ENCODE assay signal across 25 cellular contexts in the genomic region with DNA sequence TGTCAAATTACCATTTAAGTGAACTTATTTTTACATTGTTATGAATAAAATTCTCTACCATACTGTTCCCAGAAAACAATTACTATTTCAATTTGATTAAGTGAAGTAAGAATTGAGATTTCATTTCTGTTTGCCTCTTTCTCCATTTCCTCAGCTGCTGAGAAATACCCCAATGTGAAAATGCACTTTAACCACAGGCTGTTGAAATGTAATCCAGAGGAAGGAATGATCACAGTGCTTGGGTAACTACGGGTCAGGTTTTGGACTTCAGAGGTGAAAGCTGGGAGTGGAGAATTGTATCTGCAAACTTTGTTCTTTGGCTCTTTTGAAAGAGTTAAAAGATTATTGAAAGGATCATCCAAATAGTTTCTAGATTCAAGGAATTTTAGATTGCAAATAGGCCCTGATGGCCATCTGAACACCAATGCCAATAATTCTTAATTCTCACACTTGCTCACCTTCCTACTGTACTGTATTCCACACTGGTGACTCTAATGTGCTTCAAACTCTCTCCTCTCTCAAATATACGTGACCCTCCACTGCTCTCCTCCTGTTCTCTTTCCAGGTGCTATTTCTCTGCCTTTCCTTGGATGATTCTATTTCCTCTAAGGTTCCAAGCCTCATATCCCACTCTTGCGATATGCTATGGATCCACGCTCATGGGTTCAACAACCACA. TPM values are rescaled to one million over a fixed set of nuclear protein-coding genes. Genes with fewer than 3 reads are reported as not detected.
DNase-seq lines count a peak whose midpoint lies in the region; ATAC-seq and TF ChIP-seq lines count a peak whose summit lies in the region.
"Had no signal": no experiment of that assay in that cellular context is flagged by ENCODE, and none has a peak within 500 bp of the region (broad histone marks: within the 10 kb centered on the region; RNA-seq: fewer than 3 reads in every experiment).

No MANE protein-coding gene starts in this region.

- peak overlapping the region; percentile 20 for H3K27ac Mint-ChIP-seq in dendritic cell treated with granulocyte-macrophage colony-stimulating factor and Interleukin-4, amounts not matched to agents 40 ng/mL and 50 ng/mL, for 4 days
- H3K27ac Mint-ChIP-seq in nephron, result peak overlapping the region in 2 of 3 experiments; percentile 31 to 43
- H3K27ac Mint-ChIP-seq in CD8-positive, alpha-beta T cell, result no peak overlapping the region
- no peak overlapping the region for H3K27ac Mint-ChIP-seq in activated T-cell treated with anti-CD3 and anti-CD28 coated beads, Interleukin-2, amount 50 U/mL, for 72 hours
- H3K27ac Mint-ChIP-seq: activated CD4-positive, alpha-beta T cell treated with anti-CD3 and anti-CD28 coated beads, Interleukin-2, amount 10 ng/mL, durations not matched to agents 7 days and 5 days; activated naive CD8-positive, alpha-beta T cell treated with anti-CD3 and anti-CD28 coated beads, Interleukin-2, amount 50 U/mL, for 24 hours; CD8-positive, alpha-beta memory T cell; T-cell had no signal

- no peak overlapping the region for H3K4me3 ChIP-seq in CD8-positive, alpha-beta T cell (ENCODE audit: low read depth, low read length)
- H3K4me3 ChIP-seq: breast epithelium, heart right ventricle, lung, right atrium auricular region, uterus had no signal

- no peaks in the 10 kb centered on the region for H3K27me3 Mint-ChIP-seq in dendritic cell treated with granulocyte-macrophage colony-stimulating factor and Interleukin-4, amounts not matched to agents 40 ng/mL and 50 ng/mL, for 4 days
- no peaks in the 10 kb centered on the region for H3K27me3 Mint-ChIP-seq in nephron (ENCODE audit: low read depth)
- peaks cover 2% of the 10 kb centered on the region for H3K27me3 Mint-ChIP-seq in CD8-positive, alpha-beta T cell (ENCODE audit: low read depth)
- H3K27me3 Mint-ChIP-seq in activated T-cell treated with anti-CD3 and anti-CD28 coated beads, Interleukin-2, amount 50 U/mL, for 72 hours (ENCODE audit: low read depth), result no peaks in the 10 kb centered on the region
- H3K27me3 Mint-ChIP-seq: activated naive CD8-positive, alpha-beta T cell treated with anti-CD3 and anti-CD28 coated beads, Interleukin-2, amount 50 U/mL, for 24 hours; T-cell had no signal

- H3K36me3 Mint-ChIP-seq in dendritic cell treated with granulocyte-macrophage colony-stimulating factor and Interleukin-4, amounts not matched to agents 40 ng/mL and 50 ng/mL, for 4 days (ENCODE audit: low read depth), result peaks cover 71% of the 10 kb centered on the region
- H3K36me3 Mint-ChIP-seq in nephron (ENCODE audit: low read depth), result no peaks in the 10 kb centered on the region
- H3K36me3 Mint-ChIP-seq in CD8-positive, alpha-beta T cell, result no peaks in the 10 kb centered on the region
- H3K36me3 Mint-ChIP-seq in activated T-cell treated with anti-CD3 and anti-CD28 coated beads, Interleukin-2, amount 50 U/mL, for 72 hours (ENCODE audit: insufficient read depth in 2 of 2), result no peaks in the 10 kb centered on the region
- H3K36me3 Mint-ChIP-seq: CD8-positive, alpha-beta memory T cell; T-cell had no signal

- DNase-seq in GF-D8 (lab: John Stamatoyannopoulos, UW), result peak; percentile 3
- DNase-seq in NOMO-1 treated with DMSO at 0.1 percent for 48 hours (lab: John Stamatoyannopoulos, UW; ENCODE audit: unreplicated experiment), result peak; percentile 65
- no peak for DNase-seq in activated CD4-positive, CD25-positive, alpha-beta regulatory T cell treated with anti-CD3 and anti-CD28 coated beads, Interleukin-2, amount 50 U/mL, for 72 hours
- no peak for DNase-seq in CD8-positive, alpha-beta T cell
- no peak for DNase-seq in activated T-cell treated with anti-CD3 and anti-CD28 coated beads, Interleukin-2, amount 50 U/mL, for 72 hours
- no peak for DNase-seq in DMS153 (lab: John Stamatoyannopoulos, UW)
- DNase-seq: activated CD4-positive, alpha-beta T cell treated with anti-CD3 and anti-CD28 coated beads, Interleukin-2, amount 10 ng/mL, durations not matched to agents 7 days and 5 days; activated naive CD8-positive, alpha-beta T cell treated with anti-CD3 and anti-CD28 coated beads, Interleukin-2, amount 50 U/mL, for 24 hours; CD8-positive, alpha-beta memory T cell; DMS79 treated with DMSO at 0.1 percent for 48 hours; heart right ventricle; KG1; NCI-H1105 treated with DMSO at 0.1 percent for 48 hours; NCI-H2107; NCI-H524 treated with DMSO at 0.1 percent for 48 hours; substantia nigra; T-cell; uterus had no signal

- no peaks in the 10 kb centered on the region for H3K9me3 Mint-ChIP-seq in dendritic cell treated with granulocyte-macrophage colony-stimulating factor and Interleukin-4, amounts not matched to agents 40 ng/mL and 50 ng/mL, for 4 days
- no peaks in the 10 kb centered on the region for H3K9me3 Mint-ChIP-seq in nephron
- H3K9me3 Mint-ChIP-seq in CD8-positive, alpha-beta T cell, result no peaks in the 10 kb centered on the region
- no peaks in the 10 kb centered on the region for H3K9me3 Mint-ChIP-seq in activated T-cell treated with anti-CD3 and anti-CD28 coated beads, Interleukin-2, amount 50 U/mL, for 72 hours
- H3K9me3 Mint-ChIP-seq: activated CD4-positive, alpha-beta T cell treated with anti-CD3 and anti-CD28 coated beads, Interleukin-2, amount 10 ng/mL, durations not matched to agents 7 days and 5 days; activated naive CD8-positive, alpha-beta T cell treated with anti-CD3 and anti-CD28 coated beads, Interleukin-2, amount 50 U/mL, for 24 hours; CD8-positive, alpha-beta memory T cell; T-cell had no signal

- no peak overlapping the region for H3K27ac ChIP-seq in CD8-positive, alpha-beta T cell (ENCODE audit: low read depth, low read length)
- H3K27ac ChIP-seq: breast epithelium, heart right ventricle, right atrium auricular region, uterus had no signal

- H3K4me3 Mint-ChIP-seq in dendritic cell treated with granulocyte-macrophage colony-stimulating factor and Interleukin-4, amounts not matched to agents 40 ng/mL and 50 ng/mL, for 4 days, result no peak overlapping the region
- H3K4me3 Mint-ChIP-seq in nephron, result no peak overlapping the region
- H3K4me3 Mint-ChIP-seq in CD8-positive, alpha-beta T cell, result no peak overlapping the region
- H3K4me3 Mint-ChIP-seq in activated T-cell treated with anti-CD3 and anti-CD28 coated beads, Interleukin-2, amount 50 U/mL, for 72 hours, result no peak overlapping the region
- H3K4me3 Mint-ChIP-seq: activated CD4-positive, alpha-beta T cell treated with anti-CD3 and anti-CD28 coated beads, Interleukin-2, amount 10 ng/mL, durations not matched to agents 7 days and 5 days; activated naive CD8-positive, alpha-beta T cell treated with anti-CD3 and anti-CD28 coated beads, Interleukin-2, amount 50 U/mL, for 24 hours; CD8-positive, alpha-beta memory T cell; T-cell had no signal

- no peak for TF ChIP-seq CTCF in nephron (IDR thresholded peaks at IDR 0.05; ENCODE audit: unreplicated experiment in 3 of 3)
- no peak for TF ChIP-seq CTCF in CD8-positive, alpha-beta T cell (IDR thresholded peaks at IDR 0.05)

- no peaks in the 10 kb centered on the region for H3K36me3 ChIP-seq in CD8-positive, alpha-beta T cell (ENCODE audit: insufficient read depth, low read length)
- H3K36me3 ChIP-seq: breast epithelium, heart right ventricle, right atrium auricular region, uterus had no signal

- ATAC-seq in CD8-positive, alpha-beta T cell, result no peak
- ATAC-seq in activated T-cell treated with anti-CD3 and anti-CD28 coated beads, Interleukin-2, amount 50 U/mL, for 72 hours (replicated peaks in 1 of 2), result no peak
- ATAC-seq: activated naive CD8-positive, alpha-beta T cell treated with anti-CD3 and anti-CD28 coated beads, Interleukin-2, amount 50 U/mL, for 24 hours; heart right ventricle; T-cell had no signal

- POLR2A ChIA-PET in CD8-positive, alpha-beta T cell (lab: Charles Lee), result no interaction called here

- CTCF ChIA-PET in CD8-positive, alpha-beta T cell (lab: Charles Lee), result no interaction called here

- no peaks in the 10 kb centered on the region for H3K27me3 ChIP-seq in CD8-positive, alpha-beta T cell (ENCODE audit: insufficient read depth, low read length)
- H3K27me3 ChIP-seq: breast epithelium, right atrium auricular region, uterus had no signal

- H3K4me1 ChIP-seq in CD8-positive, alpha-beta T cell (ENCODE audit: insufficient read depth, low read length), result no peaks in the 10 kb centered on the region
- H3K4me1 ChIP-seq: breast epithelium, right atrium auricular region, uterus had no signal

- H3K4me1 Mint-ChIP-seq in dendritic cell treated with granulocyte-macrophage colony-stimulating factor and Interleukin-4, amounts not matched to agents 40 ng/mL and 50 ng/mL, for 4 days (ENCODE audit: low read depth), result peaks cover 43% of the 10 kb centered on the region
- H3K4me1 Mint-ChIP-seq in nephron, result peaks cover 16% of the 10 kb centered on the region
- no peaks in the 10 kb centered on the region for H3K4me1 Mint-ChIP-seq in CD8-positive, alpha-beta T cell (ENCODE audit: low read depth)
- peaks cover 7% of the 10 kb centered on the region for H3K4me1 Mint-ChIP-seq in activated T-cell treated with anti-CD3 and anti-CD28 coated beads, Interleukin-2, amount 50 U/mL, for 72 hours (ENCODE audit: low read depth)
- H3K4me1 Mint-ChIP-seq: activated CD4-positive, alpha-beta T cell treated with anti-CD3 and anti-CD28 coated beads, Interleukin-2, amount 10 ng/mL, durations not matched to agents 7 days and 5 days; activated naive CD8-positive, alpha-beta T cell treated with anti-CD3 and anti-CD28 coated beads, Interleukin-2, amount 50 U/mL, for 24 hours; CD8-positive, alpha-beta memory T cell; T-cell had no signal

- intact Hi-C loops in dendritic cell treated with granulocyte-macrophage colony-stimulating factor and Interleukin-4, amounts not matched to agents 40 ng/mL and 50 ng/mL, for 4 days (cut with micrococcal nuclease), result no loop called here
- intact Hi-C loops in CD8-positive, alpha-beta T cell (cut with DNase I, micrococcal nuclease), result no loop called here

- no peaks in the 10 kb centered on the region for H3K9me3 ChIP-seq in CD8-positive, alpha-beta T cell (ENCODE audit: low read length)
- H3K9me3 ChIP-seq: breast epithelium, heart right ventricle, right atrium auricular region, uterus had no signal

RNA-seq across cellular contexts. Expression of gene KMO, which starts 28.5 kb away (rescaled TPM):
- total RNA-seq in CD8-positive, alpha-beta T cell, result not detected
- under 1 TPM in 1 of 2 donors, not detected in 1; 0.21 TPM for total RNA-seq in activated T-cell treated with anti-CD3 and anti-CD28 coated beads, Interleukin-2, amount 50 U/mL, for 72 hours
- total RNA-seq: endothelial cell of umbilical vein, H1 had no signal

RNA-seq across cellular contexts. Expression of gene FH, which starts 41.1 kb away (rescaled TPM):
- 10 to 100 TPM; 12.1 to 14.0 TPM for total RNA-seq in CD8-positive, alpha-beta T cell
- total RNA-seq in activated T-cell treated with anti-CD3 and anti-CD28 coated beads, Interleukin-2, amount 50 U/mL, for 72 hours, result 10 to 100 TPM; 62.0 to 72.6 TPM

Comparison
In these comparisons a context has a peak if more than half of its experiments do, and no peak if none do; other contexts are left out.
1. DNase-seq: peak in GF-D8 (single experiment) and NOMO-1 treated with DMSO at 0.1 percent for 48 hours (single experiment); none in activated CD4-positive, CD25-positive, alpha-beta regulatory T cell treated with anti-CD3 and anti-CD28 coated beads, Interleukin-2, amount 50 U/mL, for 72 hours (single experiment), CD8-positive, alpha-beta T cell (0 of 7), activated T-cell treated with anti-CD3 and anti-CD28 coated beads, Interleukin-2, amount 50 U/mL, for 72 hours (0 of 2) and DMS153 (single experiment).
2. H3K27ac Mint-ChIP-seq: peak in dendritic cell treated with granulocyte-macrophage colony-stimulating factor and Interleukin-4, amounts not matched to agents 40 ng/mL and 50 ng/mL, for 4 days (single experiment) and nephron (2 of 3); none in CD8-positive, alpha-beta T cell (single experiment) and activated T-cell treated with anti-CD3 and anti-CD28 coated beads, Interleukin-2, amount 50 U/mL, for 72 hours (single experiment).
3. RNA of gene FH, which starts 41.1 kb away (total RNA-seq): 62.0 to 72.6 TPM in activated T-cell treated with anti-CD3 and anti-CD28 coated beads, Interleukin-2, amount 50 U/mL, for 72 hours; 12.1 to 14.0 TPM in CD8-positive, alpha-beta T cell; every median in the first group is over 4 times any median in the second.